Comparison of ENCODE assay signal across 20 cellular contexts in the genomic region with DNA sequence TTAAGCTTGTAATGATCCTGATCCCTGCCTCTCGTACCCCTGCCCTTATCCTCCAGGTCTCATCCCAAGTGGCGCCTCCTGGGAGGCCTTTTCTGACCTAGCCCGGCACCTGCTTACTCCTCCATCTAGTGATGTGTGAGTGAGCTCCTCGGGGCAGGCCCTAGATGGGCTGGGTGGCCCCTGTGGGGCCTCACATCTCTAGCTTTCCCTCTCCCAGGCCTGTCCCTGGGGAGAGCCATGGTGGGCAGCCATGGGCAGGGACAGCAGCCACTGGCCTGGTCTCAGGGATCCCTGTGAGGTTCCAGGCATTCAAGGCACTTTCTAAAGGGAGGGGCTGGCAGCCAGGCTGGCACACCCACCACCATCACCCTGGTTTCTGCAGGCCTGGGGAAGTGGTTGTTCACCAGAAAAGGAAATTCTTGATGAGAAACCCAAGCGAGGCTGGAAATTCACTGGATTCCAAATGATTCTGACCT. TPM values are rescaled to one million over a fixed set of nuclear protein-coding genes. Genes with fewer than 3 reads are reported as not detected.
A peak's percentile ranks its signal among the peaks of the same experiment; 100 is the strongest.
DNase-seq lines count a peak whose midpoint lies in the region; ATAC-seq, FAIRE-seq and TF ChIP-seq lines count a peak whose summit lies in the region.
"Had no signal": no experiment of that assay in that cellular context is flagged by ENCODE, and none has a peak within 500 bp of the region (broad histone marks: within the 10 kb centered on the region; RNA-seq: fewer than 3 reads in every experiment).

No MANE protein-coding gene starts in this region.

- DNase-seq in EH (ENCODE audit: low read depth), result peak; percentile 29
- DNase-seq in body of pancreas, result no peak
- no peak for DNase-seq in stomach
- DNase-seq in H4 (ENCODE audit: low spot score), result no peak
- no peak for DNase-seq in RCC 7860 (ENCODE audit: low spot score)
- no peak for DNase-seq in NCI-H1417 treated with DMSO at 0.1 percent for 48 hours (lab: John Stamatoyannopoulos, UW)
- DNase-seq: activated CD4-positive, CD25-positive, alpha-beta regulatory T cell; activated T-cell treated with anti-CD3 and anti-CD28 coated beads, Interleukin-2, amount 50 U/mL, for 4 hours; erythroblast; HFFc6; left lung; MG63; NCI-H1694; T-helper 2 cell had no signal

- no peak for ATAC-seq in body of pancreas
- ATAC-seq in HG02798 (IDR thresholded peaks at IDR 0.05; ENCODE audit: poor library complexity, unreplicated experiment), result no peak
- ATAC-seq: activated T-cell treated with anti-CD3 and anti-CD28 coated beads, Interleukin-2, amount 50 U/mL, for 4 hours had no signal

- intact Hi-C loops in body of pancreas (cut with DNase I) (no loop called here), stomach (cut with DNase I; ENCODE audit: low total_unique reads) (no loop called here)

- TF ChIP-seq CTCF in body of pancreas (IDR thresholded peaks at IDR 0.05) (no peak), stomach (IDR thresholded peaks at IDR 0.05) (no peak)

- no peaks in the 10 kb centered on the region for H3K27me3 ChIP-seq in body of pancreas
- H3K27me3 ChIP-seq in muscle layer of colon (ENCODE audit: control insufficient read depth in 1 of 2, insufficient read depth in 2 of 2, low read length in 2 of 2), result no peaks in the 10 kb centered on the region
- no peaks in the 10 kb centered on the region for H3K27me3 ChIP-seq in stomach
- H3K27me3 ChIP-seq: left lung, MG63, neutrophil had no signal

- TF ChIP-seq EP300 in stomach (IDR thresholded peaks at IDR 0.05), result no peak

- no peak for FAIRE-seq in RCC 7860 (lab: Jason Lieb, UNC)
- FAIRE-seq: bronchial epithelial cell had no signal

- H3K27ac ChIP-seq in body of pancreas (peak overlapping the region in 3 of 4 donors; percentile 62 to 73 (median 69)), muscle layer of colon (ENCODE audit: low read depth, low read length) (peak overlapping the region; percentile 28), stomach (peak overlapping the region; percentile 76 to 86 (median 81))
- H3K27ac ChIP-seq: left lung, neutrophil had no signal

- 71 to 86% methylated on average over 3 to 5 of the region's 5 CpGs for WGBS in body of pancreas, 2 donors
- 63 to 75% (median 68%) methylated on average over 5 of the region's 5 CpGs for WGBS in stomach, 5 donors

- H3K36me3 ChIP-seq in body of pancreas (replicated peaks in 1 of 2; ENCODE audit: insufficient read depth in 1 of 2, low read depth in 2 of 2), result no peaks in the 10 kb centered on the region
- H3K36me3 ChIP-seq in muscle layer of colon (ENCODE audit: insufficient read depth, low read length), result no peaks in the 10 kb centered on the region
- peaks cover 0 to 15% (median 7%) of the 10 kb centered on the region in 4 donors for H3K36me3 ChIP-seq in stomach
- H3K36me3 ChIP-seq: left lung, MG63, neutrophil had no signal

- H3K9me3 ChIP-seq in body of pancreas (no peaks in the 10 kb centered on the region), muscle layer of colon (ENCODE audit: low read length) (no peaks in the 10 kb centered on the region), stomach (no peaks in the 10 kb centered on the region)
- H3K9me3 ChIP-seq: left lung, MG63, mucosa of descending colon, neutrophil had no signal

- peak overlapping the region; percentile 21 for H3K9ac ChIP-seq in muscle layer of colon (ENCODE audit: low read length)

- no peak overlapping the region for H3K4me3 ChIP-seq in body of pancreas
- no peak overlapping the region for H3K4me3 ChIP-seq in muscle layer of colon (ENCODE audit: low read depth in 1 of 2, low read length in 2 of 2)
- no peak overlapping the region for H3K4me3 ChIP-seq in stomach
- H3K4me3 ChIP-seq: left lung, MG63, mucosa of descending colon had no signal

- H3K4me1 ChIP-seq in body of pancreas, result peaks cover 19% of the 10 kb centered on the region
- H3K4me1 ChIP-seq in muscle layer of colon (ENCODE audit: insufficient read depth, low read length), result peaks cover 19% of the 10 kb centered on the region
- H3K4me1 ChIP-seq in stomach, result peaks cover 38 to 67% (median 52%) of the 10 kb centered on the region in 4 donors

- TF ChIP-seq POLR2A in body of pancreas (IDR thresholded peaks at IDR 0.05) (no peak), stomach (IDR thresholded peaks at IDR 0.05) (no peak)

RNA-seq across cellular contexts. Expression of a gene that starts 27.9 kb away (rescaled TPM):
- total RNA-seq in body of pancreas (1 to 10 TPM in 1 of 2 donors, under 1 TPM in 1; 0.33 to 2.3 TPM), stomach (10 to 100 TPM in 4 of 5 donors, 1 to 10 TPM in 1; 7.6 to 18.8 (median 17.9) TPM)
- polyA plus RNA-seq in stomach, result 1 to 10 TPM; 4.3 to 8.6 (median 8.1) TPM
- total RNA-seq in H4 (2014; rRNA removed; shearing (Covaris generic)), result 2.3 and 3.4 TPM in 2 replicates

RNA-seq across cellular contexts. Expression of a gene that starts 43.5 kb away (rescaled TPM):
- under 1 TPM; 0.26 to 0.33 TPM for total RNA-seq in body of pancreas
- not detected for total RNA-seq in stomach
- polyA plus RNA-seq in stomach, result 1 to 10 TPM in 1 of 3 donors, not detected in 2; 2.0 TPM
- not detected in 2 replicates for total RNA-seq in H4 (2014; rRNA removed; shearing (Covaris generic))
- total RNA-seq: activated T-cell treated with anti-CD3 and anti-CD28 coated beads, Interleukin-2, amount 50 U/mL, for 4 hours; bronchial epithelial cell; HFFc6; SK-MEL-5 had no signal

RNA-seq across cellular contexts. Expression of a gene that starts 47.0 kb away (rescaled TPM):
- total RNA-seq in body of pancreas, result 1 to 10 TPM; 1.3 to 3.1 TPM
- total RNA-seq in stomach, result 1 to 10 TPM in 2 of 5 donors, under 1 TPM in 2, not detected in 1; 0.58 to 7.6 (median 1.1) TPM
- polyA plus RNA-seq in stomach, result 1 to 10 TPM; 1.6 to 1.9 (median 1.7) TPM
- total RNA-seq in H4 (2014; rRNA removed; shearing (Covaris generic)), result 3.0 and 3.7 TPM in 2 replicates

Comparison
In these comparisons a context has a peak if more than half of its experiments do, and no peak if none do; other contexts are left out.
1. H3K27ac ChIP-seq: peak in every context shown above with its lines; median percentile 81 in stomach; 69 in body of pancreas; 28 in muscle layer of colon.